In the genomic region with DNA sequence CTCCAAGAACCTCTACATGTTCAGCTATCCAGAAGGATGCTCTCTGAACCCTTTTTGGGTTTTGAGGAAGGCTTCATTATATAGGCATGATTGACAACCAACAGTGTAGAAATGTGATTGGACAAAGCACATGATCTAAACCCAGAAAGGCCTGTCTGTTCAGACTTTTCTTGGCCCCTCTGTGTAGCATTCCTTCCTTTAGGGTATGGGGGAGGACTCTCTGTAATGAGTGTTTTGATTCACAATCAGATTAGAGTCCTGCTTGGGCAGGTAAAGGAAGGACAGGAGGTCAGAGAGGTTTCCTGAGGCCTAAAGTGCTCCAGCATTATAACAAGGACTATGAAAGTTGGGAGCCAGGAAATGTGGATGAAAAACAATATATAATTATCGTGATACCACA, we compare ENCODE assay signal across 1 cellular context.
TF ChIP-seq lines count a peak whose summit lies in the region.

No MANE protein-coding gene starts in this region.

TF ChIP-seq in H1, 55 proteins besides CTCF, POLR2A, EP300 and RAD21:
- TF ChIP-seq CREB1 (IDR thresholded peaks at IDR 0.05): no peak
- TF ChIP-seq, protein P1, sequence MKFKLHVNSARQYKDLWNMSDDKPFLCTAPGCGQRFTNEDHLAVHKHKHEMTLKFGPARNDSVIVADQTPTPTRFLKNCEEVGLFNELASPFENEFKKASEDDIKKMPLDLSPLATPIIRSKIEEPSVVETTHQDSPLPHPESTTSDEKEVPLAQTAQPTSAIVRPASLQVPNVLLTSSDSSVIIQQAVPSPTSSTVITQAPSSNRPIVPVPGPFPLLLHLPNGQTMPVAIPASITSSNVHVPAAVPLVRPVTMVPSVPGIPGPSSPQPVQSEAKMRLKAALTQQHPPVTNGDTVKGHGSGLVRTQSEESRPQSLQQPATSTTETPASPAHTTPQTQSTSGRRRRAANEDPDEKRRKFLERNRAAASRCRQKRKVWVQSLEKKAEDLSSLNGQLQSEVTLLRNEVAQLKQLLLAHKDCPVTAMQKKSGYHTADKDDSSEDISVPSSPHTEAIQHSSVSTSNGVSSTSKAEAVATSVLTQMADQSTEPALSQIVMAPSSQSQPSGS (IDR thresholded peaks at IDR 0.05; ENCODE audit: low read length): no peak
- TF ChIP-seq E2F6 (IDR thresholded peaks at IDR 0.05): no peak
- TF ChIP-seq SIRT6 (IDR thresholded peaks at IDR 0.05; ENCODE audit: low read length): no peak
- no peak for TF ChIP-seq TAF1 (IDR thresholded peaks at IDR 0.05; ENCODE audit: low read depth, low read length)
- no peak for TF ChIP-seq KDM4A (IDR thresholded peaks at IDR 0.05; ENCODE audit: low read depth, low read length, severe bottlenecking)
- no peak for TF ChIP-seq ASH2L (IDR thresholded peaks at IDR 0.05; ENCODE audit: low read length)
- TF ChIP-seq HDAC6 (IDR thresholded peaks at IDR 0.05; ENCODE audit: low read depth, low read length): no peak
